ENCODE assay signal across 8 cellular contexts in genomic region chr5:176416123-176416924, GRCh38. TPM values are rescaled to one million over a fixed set of nuclear protein-coding genes. Genes with fewer than 3 reads are reported as not detected.
DNase-seq lines count a peak whose midpoint lies in the region.

Gene CLTB (minus strand): TSS chr5:176416539. CDS start chr5:176416363, 176 bp downstream.

- no peaks in the 10 kb centered on the region; the same call in 1 of the 2 replicates for H3K4me1 ChIP-seq in ES-I3 (ENCODE audit: insufficient read depth, low read length)
- peaks cover 38% of the 10 kb centered on the region for H3K4me1 ChIP-seq in GM23248 (ENCODE audit: insufficient read depth)
- peaks cover 24% of the 10 kb centered on the region for H3K4me1 ChIP-seq in SJSA1 (replicated peaks)
- peaks cover 8% of the 10 kb centered on the region for H3K4me1 ChIP-seq in neuron (ENCODE audit: insufficient read depth, low read length)
- peaks cover 8 to 47% (median 42%) of the 10 kb centered on the region in 5 donors for H3K4me1 ChIP-seq in subcutaneous abdominal adipose tissue (ENCODE audit: control insufficient read depth in 5 of 5, insufficient read depth in 5 of 5, low read length in 5 of 5)

- no peaks in the 10 kb centered on the region for H3K9me2 ChIP-seq in GM23248 (ENCODE audit: insufficient read depth)

- peaks cover 43% of the 10 kb centered on the region for H3K79me2 ChIP-seq in GM23248 (ENCODE audit: insufficient read depth)

- in situ Hi-C loops in GM23248 (cut with MboI) = no loop called here

- peak within 1 kb of the TSS; percentile 82 for H2AFZ ChIP-seq in GM23248
- H2AFZ ChIP-seq in neuron (ENCODE audit: low read depth, low read length) = peak within 1 kb of the TSS; percentile 96

- H3K36me3 ChIP-seq in ES-I3 (ENCODE audit: insufficient read depth, low read length) (no peaks in the 10 kb centered on the region), GM23248 (ENCODE audit: low read depth) (no peaks in the 10 kb centered on the region), SJSA1 (peaks cover 12% of the 10 kb centered on the region), neuron (ENCODE audit: insufficient read depth, low read length) (no peaks in the 10 kb centered on the region), subcutaneous abdominal adipose tissue (ENCODE audit: control insufficient read depth in 5 of 5, insufficient read depth in 5 of 5, low read length in 5 of 5) (no peaks in the 10 kb centered on the region)

- no peaks in the 10 kb centered on the region for H3K27me3 ChIP-seq in GM23248 (replicated peaks; ENCODE audit: insufficient read depth)
- 0 out of 2 replicates have a peak, but pooled peaks cover 2% of the 10 kb centered on the region for H3K27me3 ChIP-seq in SJSA1 (replicated peaks)
- no peaks in the 10 kb centered on the region for H3K27me3 ChIP-seq in neuron (ENCODE audit: insufficient read depth, low read length)
- H3K27me3 ChIP-seq in subcutaneous abdominal adipose tissue (ENCODE audit: control insufficient read depth in 5 of 5, insufficient read depth in 4 of 5, low read length in 5 of 5) = peaks cover 0 to 2% (median 0%) of the 10 kb centered on the region in 5 donors

- H3K9me3 ChIP-seq in ES-I3 (ENCODE audit: control insufficient read depth, insufficient read depth, low read length) (no peaks in the 10 kb centered on the region), GM23248 (ENCODE audit: low read depth) (no peaks in the 10 kb centered on the region), SJSA1 (replicated peaks) (peaks cover 15% of the 10 kb centered on the region), neuron (ENCODE audit: low read length) (no peaks in the 10 kb centered on the region), subcutaneous abdominal adipose tissue (ENCODE audit: control insufficient read depth in 5 of 5, low read length in 5 of 5) (no peaks in the 10 kb centered on the region)

- no peaks in the 10 kb centered on the region for H3F3A ChIP-seq in GM23248 (ENCODE audit: insufficient read depth)

- H4K20me1 ChIP-seq in GM23248 (ENCODE audit: insufficient read depth) = no peaks in the 10 kb centered on the region

- H3K9ac ChIP-seq in ES-I3 (ENCODE audit: low read depth, low read length) (peak within 1 kb of the TSS; percentile 83), GM23248 (peak within 1 kb of the TSS; percentile 84), subcutaneous abdominal adipose tissue (ENCODE audit: low read length in 5 of 5) (peak within 1 kb of the TSS; percentile 84 to 97 (median 91))

- WGBS in GM23248 (ENCODE audit: low coverage in 1 of 2, low lambda C conversion rate in 2 of 2, missing lambda C conversion rate in 2 of 2), 2 experiments = 1 to 2% methylated on average over 61 to 80 of the region's 99 CpGs

- H3K27ac ChIP-seq in GM23248 (peak within 1 kb of the TSS; percentile 68), SJSA1 (peak within 1 kb of the TSS; percentile 86), subcutaneous abdominal adipose tissue (ENCODE audit: low read depth, low read length) (peak within 1 kb of the TSS; percentile 75)

- DNase-seq in GM23248 (peak; percentile 93), LHCN-M2 (ENCODE audit: low read depth) (peak; percentile 73), SJSA1 (ENCODE audit: low read depth in 1 of 2, low spot score in 2 of 2) (peak; percentile 90), foreskin melanocyte (peak; percentile 62)
- peak; percentile 66 to 93 (median 80) for DNase-seq in activated naive CD4-positive, alpha-beta T cell (lab: John Stamatoyannopoulos, UW)

- peak within 1 kb of the TSS; percentile 86 for H3K4me2 ChIP-seq in GM23248 (ENCODE audit: unreplicated experiment)

- H3K4me3 ChIP-seq in GM23248 = peak within 1 kb of the TSS; percentile 85
- peak within 1 kb of the TSS; percentile 98 for H3K4me3 ChIP-seq in SJSA1
- peak within 1 kb of the TSS; percentile 83 for H3K4me3 ChIP-seq in neuron (ENCODE audit: low read length)
- peak within 1 kb of the TSS; percentile 76 to 89 (median 85) for H3K4me3 ChIP-seq in subcutaneous abdominal adipose tissue (ENCODE audit: low read depth in 1 of 5, low read length in 5 of 5)

RNA-seq across cellular contexts. Expression of gene CLTB, which starts in this region (rescaled TPM):
- 121 and 130 TPM in 2 replicates for total RNA-seq in GM23248 (2014; rRNA removed; shearing (Covaris generic))
- 128 and 132 TPM in 2 replicates for polyA plus RNA-seq in GM23248 (2016; fragmentation: Nextera tagmentation; extraction: Ambion mirVana)
- 138 and 149 TPM in 2 replicates for total RNA-seq in LHCN-M2 (2014; rRNA removed)
- 235 TPM for polyA plus RNA-seq in LHCN-M2 (2012)
- 177 and 206 TPM in 2 replicates for total RNA-seq in SJSA1 (2014; rRNA removed; shearing (Covaris generic))

Comparison
In these comparisons a context has a peak if more than half of its experiments do, and no peak if none do; other contexts are left out.
1. Peak in every context shown above with its lines: DNase-seq, H3K4me3 ChIP-seq and H3K27ac ChIP-seq.